8 cellular contexts compared by ENCODE assay signal in the genomic region with DNA sequence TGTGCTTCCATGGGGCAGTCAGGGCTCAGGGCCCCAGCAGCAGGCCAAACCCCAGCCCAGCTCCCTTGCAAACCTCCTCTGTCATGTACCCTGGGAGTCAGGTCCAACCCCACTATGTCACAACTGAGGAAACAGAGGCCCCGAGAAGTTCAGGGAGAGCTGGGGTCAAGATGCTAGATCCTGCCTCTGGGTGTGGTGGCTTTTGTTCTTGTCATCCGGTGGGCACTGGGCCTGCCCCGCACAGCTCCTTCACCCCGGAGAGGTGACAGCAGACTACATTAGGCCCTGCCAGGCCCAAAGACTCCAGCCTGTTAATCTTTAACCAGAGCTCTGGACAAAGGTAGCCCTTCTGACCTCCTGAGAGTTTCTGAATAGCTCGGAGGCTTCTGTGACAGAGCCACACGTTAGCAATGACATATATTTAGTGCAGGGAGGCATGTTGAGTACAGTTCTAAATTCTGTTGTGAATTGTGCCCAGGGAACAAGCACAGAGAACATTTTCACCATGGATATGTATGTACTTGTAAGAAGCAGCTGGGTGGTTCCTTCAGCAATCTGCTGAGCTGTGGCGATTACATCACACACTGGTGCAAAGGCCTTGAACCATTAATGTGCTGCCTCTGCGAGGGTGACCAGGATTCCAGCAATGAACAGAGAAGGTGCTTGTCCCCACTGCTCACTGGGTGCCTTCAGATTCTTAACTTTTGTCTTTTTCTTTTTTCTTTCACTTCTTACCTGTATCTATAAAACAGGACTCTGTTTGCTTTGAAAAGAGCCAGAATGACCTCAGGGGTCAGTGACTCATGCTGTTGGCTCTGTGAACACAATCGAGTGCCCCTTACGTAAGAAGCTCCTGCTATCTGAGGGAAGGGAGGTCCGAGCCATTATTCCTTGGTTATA.
DNase-seq lines count a peak whose midpoint lies in the region; ATAC-seq and TF ChIP-seq lines count a peak whose summit lies in the region.

No MANE protein-coding gene starts in this region.

- peaks cover 4% of the 10 kb centered on the region for H3K9me3 Mint-ChIP-seq in chondrocyte (ENCODE audit: low read depth)

- H3K27me3 Mint-ChIP-seq in chondrocyte (ENCODE audit: low read depth): no peaks in the 10 kb centered on the region

- ATAC-seq in GM19324 (IDR thresholded peaks at IDR 0.05; ENCODE audit: low FRiP score, unreplicated experiment) (peak; percentile 85), IMR-90 (ENCODE audit: low read depth) (peak; percentile 67)
- no peak for ATAC-seq in activated CD4-positive, CD25-positive, alpha-beta regulatory T cell treated with anti-CD3 and anti-CD28 coated beads, Interleukin-2, amount 50 U/mL, for 24 hours

- dilution Hi-C loops in IMR-90 (cut with HindIII; ENCODE audit: low sequenced_read_pairs, unreplicated experiment): no loop called here

- H3K56ac ChIP-seq in IMR-90 (ENCODE audit: extremely low read depth, insufficient read depth, low read length): no peak overlapping the region

- BruUV-seq in IMR-90 (replicated peaks; lab: Mats Ljungman, UMichigan): no TSS peak

- peak overlapping the region; percentile 59; the same call in 1 of the 2 replicates for H2BK20ac ChIP-seq in IMR-90 (ENCODE audit: low read depth, low read length)

- H3K27me3 ChIP-seq in IMR-90 (ENCODE audit: control insufficient read depth, insufficient read depth, low read length): peaks cover 13% of the 10 kb centered on the region

- H3K4me3 Mint-ChIP-seq in chondrocyte (ENCODE audit: unreplicated experiment): no peak overlapping the region

- H4K5ac ChIP-seq in IMR-90 (ENCODE audit: low read depth, low read length): no peak overlapping the region; the same call in 1 of the 2 replicates

- H3K36me3 Mint-ChIP-seq in chondrocyte (ENCODE audit: low read depth): peaks cover 1% of the 10 kb centered on the region

- peaks cover 52% of the 10 kb centered on the region for H3K4me1 Mint-ChIP-seq in chondrocyte (ENCODE audit: low read depth)

- peak overlapping the region; percentile 68 for H3K27ac Mint-ChIP-seq in chondrocyte (ENCODE audit: unreplicated experiment)

- peak overlapping the region; percentile 43; the same call in 1 of the 2 replicates for H3K4ac ChIP-seq in IMR-90 (ENCODE audit: low read depth, low read length)

- H2AFZ ChIP-seq in IMR-90 (replicated peaks; ENCODE audit: low read length, poor library complexity): peak overlapping the region; percentile 25

- peak overlapping the region; percentile 53 for H2AK9ac ChIP-seq in IMR-90 (replicated peaks; ENCODE audit: low read depth, low read length, poor library complexity)

- peak overlapping the region; percentile 75 for H4K91ac ChIP-seq in IMR-90 (ENCODE audit: insufficient read depth, low read depth, low read length)

- H3K36me3 ChIP-seq in IMR-90 (ENCODE audit: control insufficient read depth, insufficient read depth, low read length): no peaks in the 10 kb centered on the region
- no peaks in the 10 kb centered on the region for H3K36me3 ChIP-seq in mesodermal cell (ENCODE audit: control insufficient read depth, insufficient read depth, low read length)

- H2BK120ac ChIP-seq in IMR-90 (ENCODE audit: low read depth, low read length): peak overlapping the region; percentile 28

- H3K14ac ChIP-seq in IMR-90 (replicated peaks; ENCODE audit: low read depth, low read length): no peak overlapping the region

- no peaks in the 10 kb centered on the region for H3K79me1 ChIP-seq in IMR-90 (ENCODE audit: low read depth in 1 of 2, low read length in 2 of 2)

- no peak overlapping the region for H3K4me2 ChIP-seq in IMR-90 (ENCODE audit: low read depth, low read length)

- H3K9me3 ChIP-seq in IMR-90 (ENCODE audit: control insufficient read depth, insufficient read depth, low read length) (0 out of 2 replicates have a peak, but pooled peaks cover 3% of the 10 kb centered on the region), mesodermal cell (ENCODE audit: control insufficient read depth, low read length) (peaks cover 8% of the 10 kb centered on the region)

- no peak overlapping the region for H3K23ac ChIP-seq in IMR-90 (ENCODE audit: low read depth, low read length)

- peaks cover 4% of the 10 kb centered on the region; the same call in 1 of the 2 replicates for H3K9me1 ChIP-seq in IMR-90 (ENCODE audit: insufficient read depth, low read length)

- DNase-seq in IMR-90 (peak; percentile 93), chondrocyte (ENCODE audit: low spot score) (no peak), iPS-NIHi11 (ENCODE audit: low spot score) (no peak)
- DNase-seq in activated naive CD4-positive, alpha-beta T cell treated with anti-CD3 and anti-CD28 coated beads, Interleukin-2, amount 50 U/mL, for 16 hours: no peak
- DNase-seq in effector CD8-positive, alpha-beta T cell (lab: John Stamatoyannopoulos, UW): no peak

- H2BK5ac ChIP-seq in IMR-90 (ENCODE audit: low read depth, low read length, poor library complexity, severe bottlenecking): no peak overlapping the region

- H3K4me3 ChIP-seq in IMR-90 (ENCODE audit: insufficient read depth, low read depth, low read length) (no peak overlapping the region), mesodermal cell (ENCODE audit: extremely low read depth, insufficient read depth, low read length, poor library complexity, severe bottlenecking) (no peak overlapping the region)

- H4K8ac ChIP-seq in IMR-90 (ENCODE audit: low read depth in 2 of 2, low read length in 2 of 2): peak overlapping the region in 1 of 2 experiments; percentile 53; a peak in 1 of 4 replicates

- H4K20me1 ChIP-seq in IMR-90 (ENCODE audit: insufficient read depth, low read length): no peaks in the 10 kb centered on the region

- no peak overlapping the region for H2BK15ac ChIP-seq in IMR-90 (ENCODE audit: low read depth, low read length)

- TF ChIP-seq CTCF in IMR-90 (conservative IDR thresholded peaks at IDR 0.05; ENCODE audit: low read depth, low read length) (no peak), chondrocyte (IDR thresholded peaks at IDR 0.05) (no peak)

- TF ChIP-seq RAD21 in IMR-90 (IDR thresholded peaks at IDR 0.05; ENCODE audit: low read length): no peak

- in situ Hi-C loops in IMR-90 (cut with MboI; ENCODE audit: low sequenced_read_pairs): no loop called here

- TF ChIP-seq POLR2A in IMR-90 (IDR thresholded peaks at IDR 0.05; ENCODE audit: low read depth, low read length): no peak

- WGBS in IMR-90 (ENCODE audit: extremely low coverage in 2 of 2, insufficient read length in 1 of 2), 2 experiments: 100% methylated on average over 1 of the region's 11 CpGs; no CpG with 5 or more reads in 1 of the 2 experiments
- 75 to 80% methylated on average over 10 to 11 of the region's 11 CpGs for WGBS in mesodermal cell (ENCODE audit: insufficient coverage in 2 of 2), 2 experiments

- peak overlapping the region; percentile 29 for H2AK5ac ChIP-seq in IMR-90 (ENCODE audit: low read depth, low read length)

- intact Hi-C loops in IMR-90 (cut with micrococcal nuclease): loop anchor here (10.0 kb wide), 1 partner anchor 387 kb away; no protein-coding TSS in a partner anchor

- CTCF ChIA-PET in IMR-90 (lab: Yijun Ruan, JAX): interaction anchor here (0.6 to 1.2 kb wide), 3 partner anchors 11 to 22 kb away, joined by 3 to 5 read pairs (median 4); no protein-coding TSS in a partner anchor

- H3K4me1 ChIP-seq in IMR-90 (ENCODE audit: control insufficient read depth, insufficient read depth, low read length): peaks cover 18% of the 10 kb centered on the region
- peaks cover 40% of the 10 kb centered on the region for H3K4me1 ChIP-seq in mesodermal cell (ENCODE audit: control insufficient read depth, insufficient read depth, low read length, poor library complexity, severe bottlenecking)

- H3K9ac ChIP-seq in IMR-90 (ENCODE audit: low read depth, low read length): no peak overlapping the region

- H3K18ac ChIP-seq in IMR-90 (ENCODE audit: low read depth, low read length): peak overlapping the region; percentile 8; the same call in 1 of the 2 replicates

- H3K27ac ChIP-seq in IMR-90 (ENCODE audit: insufficient read depth, low read length) (peak overlapping the region; percentile 36; the same call in 1 of the 2 replicates), mesodermal cell (ENCODE audit: low read depth, low read length, severe bottlenecking) (peak overlapping the region; percentile 57)

- POLR2A ChIA-PET in IMR-90 (lab: Charles Lee; ENCODE audit: unreplicated experiment): no interaction called here

TF ChIP-seq in IMR-90, 13 proteins besides CTCF, POLR2A, EP300 and RAD21 (continues in another document):
- no peak for TF ChIP-seq RFX5 (IDR thresholded peaks at IDR 0.05; ENCODE audit: low read depth, low read length)
- no peak for TF ChIP-seq CHD1 (IDR thresholded peaks at IDR 0.05; ENCODE audit: low read depth, low read length)
- peak; percentile 77 for TF ChIP-seq FOS (IDR thresholded peaks at IDR 0.05; ENCODE audit: low read depth, low read length)
- 0 out of 2 replicates have a peak, but pooled peaks have one; percentile 26 for TF ChIP-seq BHLHE40 (IDR thresholded peaks at IDR 0.05; ENCODE audit: low read depth, low read length)
- no peak for TF ChIP-seq MXI1 (IDR thresholded peaks at IDR 0.05; ENCODE audit: borderline replicate concordance, low read depth, low read length)
- peak; percentile 61; the same call in 1 of the 2 replicates for TF ChIP-seq CEBPB (IDR thresholded peaks at IDR 0.05; ENCODE audit: low read depth, low read length)
- TF ChIP-seq SMC3 (IDR thresholded peaks at IDR 0.05; ENCODE audit: low read depth, low read length): no peak
- TF ChIP-seq MAZ (IDR thresholded peaks at IDR 0.05; ENCODE audit: borderline replicate concordance, low read depth, low read length): no peak
- peak; percentile 33; the same call in 1 of the 2 replicates for TF ChIP-seq MAFK (IDR thresholded peaks at IDR 0.05; ENCODE audit: low read depth, low read length)
- TF ChIP-seq, protein P1, sequence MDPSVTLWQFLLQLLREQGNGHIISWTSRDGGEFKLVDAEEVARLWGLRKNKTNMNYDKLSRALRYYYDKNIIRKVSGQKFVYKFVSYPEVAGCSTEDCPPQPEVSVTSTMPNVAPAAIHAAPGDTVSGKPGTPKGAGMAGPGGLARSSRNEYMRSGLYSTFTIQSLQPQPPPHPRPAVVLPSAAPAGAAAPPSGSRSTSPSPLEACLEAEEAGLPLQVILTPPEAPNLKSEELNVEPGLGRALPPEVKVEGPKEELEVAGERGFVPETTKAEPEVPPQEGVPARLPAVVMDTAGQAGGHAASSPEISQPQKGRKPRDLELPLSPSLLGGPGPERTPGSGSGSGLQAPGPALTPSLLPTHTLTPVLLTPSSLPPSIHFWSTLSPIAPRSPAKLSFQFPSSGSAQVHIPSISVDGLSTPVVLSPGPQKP (IDR thresholded peaks at IDR 0.05; ENCODE audit: borderline replicate concordance, low read depth, low read length): no peak
- no peak for TF ChIP-seq NFE2L2 (IDR thresholded peaks at IDR 0.05; ENCODE audit: low read depth, low read length)
- TF ChIP-seq RCOR1 (IDR thresholded peaks at IDR 0.05; ENCODE audit: insufficient replicate concordance, low read length): no peak

Comparison
In these comparisons a context has a peak if more than half of its experiments do, and no peak if none do; other contexts are left out.
1. ATAC-seq: peak in GM19324 (single experiment) and IMR-90 (single experiment); none in activated CD4-positive, CD25-positive, alpha-beta regulatory T cell treated with anti-CD3 and anti-CD28 coated beads, Interleukin-2, amount 50 U/mL, for 24 hours (0 of 2).